ENCODE assay signal across 1 cellular context in genomic region chr17:78665952-78666920, GRCh38.
TF ChIP-seq lines count a peak whose summit lies in the region.

No MANE protein-coding gene starts in this region.

TF ChIP-seq in K562, 482 proteins besides CTCF, POLR2A, EP300 and RAD21 (continued from another document and continues in another):
- peak; percentile 82; the same call in 1 of the 2 replicates for TF ChIP-seq CUX1 (CRISPR knock-in tag; IDR thresholded peaks at IDR 0.05)
- peak; percentile 82 for TF ChIP-seq TFAP4 (CRISPR knock-in tag; IDR thresholded peaks at IDR 0.05; ENCODE audit: borderline replicate concordance)
- peak; percentile 60 for TF ChIP-seq GABPB1 (CRISPR knock-in tag; IDR thresholded peaks at IDR 0.05)
- peak; percentile 69; the same call in 1 of the 2 replicates for TF ChIP-seq MYC (IDR thresholded peaks at IDR 0.05; ENCODE audit: low read depth, low read length)
- no peak for TF ChIP-seq MYC (CRISPR knock-in tag; IDR thresholded peaks at IDR 0.05; ENCODE audit: borderline replicate concordance, low read depth)
- TF ChIP-seq ZNF431 (CRISPR knock-in tag; IDR thresholded peaks at IDR 0.05) = peak; percentile 25; the same call in 1 of the 2 replicates
- TF ChIP-seq ZNF134 (CRISPR knock-in tag; conservative IDR thresholded peaks at IDR 0.05) = peak; percentile 48; the same call in 1 of the 2 replicates
- TF ChIP-seq PYGO2 (tag; IDR thresholded peaks at IDR 0.05) = 0 out of 2 replicates have a peak, but pooled peaks have one; percentile 5
- TF ChIP-seq CEBPG (CRISPR knock-in tag; IDR thresholded peaks at IDR 0.05) = no peak
- TF ChIP-seq CEBPG (tag; conservative IDR thresholded peaks at IDR 0.05 in 1 of 2, IDR thresholded peaks at IDR 0.05 in 1 of 2) = peak in 1 of 2 experiments; percentile 46; a peak in 1 of 4 replicates
- TF ChIP-seq TCF3 (CRISPR knock-in tag; IDR thresholded peaks at IDR 0.05) = peak; percentile 99
- TF ChIP-seq ZNF589 (CRISPR knock-in tag; IDR thresholded peaks at IDR 0.05; ENCODE audit: low read depth) = peak; percentile 94
- TF ChIP-seq RAD51 (IDR thresholded peaks at IDR 0.05; ENCODE audit: borderline replicate concordance, low read depth) = peak; percentile 74
- TF ChIP-seq, protein P1, sequence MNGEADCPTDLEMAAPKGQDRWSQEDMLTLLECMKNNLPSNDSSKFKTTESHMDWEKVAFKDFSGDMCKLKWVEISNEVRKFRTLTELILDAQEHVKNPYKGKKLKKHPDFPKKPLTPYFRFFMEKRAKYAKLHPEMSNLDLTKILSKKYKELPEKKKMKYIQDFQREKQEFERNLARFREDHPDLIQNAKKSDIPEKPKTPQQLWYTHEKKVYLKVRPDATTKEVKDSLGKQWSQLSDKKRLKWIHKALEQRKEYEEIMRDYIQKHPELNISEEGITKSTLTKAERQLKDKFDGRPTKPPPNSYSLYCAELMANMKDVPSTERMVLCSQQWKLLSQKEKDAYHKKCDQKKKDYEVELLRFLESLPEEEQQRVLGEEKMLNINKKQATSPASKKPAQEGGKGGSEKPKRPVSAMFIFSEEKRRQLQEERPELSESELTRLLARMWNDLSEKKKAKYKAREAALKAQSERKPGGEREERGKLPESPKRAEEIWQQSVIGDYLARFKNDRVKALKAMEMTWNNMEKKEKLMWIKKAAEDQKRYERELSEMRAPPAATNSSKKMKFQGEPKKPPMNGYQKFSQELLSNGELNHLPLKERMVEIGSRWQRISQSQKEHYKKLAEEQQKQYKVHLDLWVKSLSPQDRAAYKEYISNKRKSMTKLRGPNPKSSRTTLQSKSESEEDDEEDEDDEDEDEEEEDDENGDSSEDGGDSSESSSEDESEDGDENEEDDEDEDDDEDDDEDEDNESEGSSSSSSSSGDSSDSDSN (IDR thresholded peaks at IDR 0.05; ENCODE audit: borderline replicate concordance in 1 of 2, low read depth in 2 of 2, low read length in 2 of 2) = no peak
- TF ChIP-seq, protein P2, sequence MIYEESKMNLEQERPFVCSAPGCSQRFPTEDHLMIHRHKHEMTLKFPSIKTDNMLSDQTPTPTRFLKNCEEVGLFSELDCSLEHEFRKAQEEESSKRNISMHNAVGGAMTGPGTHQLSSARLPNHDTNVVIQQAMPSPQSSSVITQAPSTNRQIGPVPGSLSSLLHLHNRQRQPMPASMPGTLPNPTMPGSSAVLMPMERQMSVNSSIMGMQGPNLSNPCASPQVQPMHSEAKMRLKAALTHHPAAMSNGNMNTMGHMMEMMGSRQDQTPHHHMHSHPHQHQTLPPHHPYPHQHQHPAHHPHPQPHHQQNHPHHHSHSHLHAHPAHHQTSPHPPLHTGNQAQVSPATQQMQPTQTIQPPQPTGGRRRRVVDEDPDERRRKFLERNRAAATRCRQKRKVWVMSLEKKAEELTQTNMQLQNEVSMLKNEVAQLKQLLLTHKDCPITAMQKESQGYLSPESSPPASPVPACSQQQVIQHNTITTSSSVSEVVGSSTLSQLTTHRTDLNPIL (CRISPR knock-in tag; IDR thresholded peaks at IDR 0.05) = no peak
- TF ChIP-seq LCOR (CRISPR knock-in tag; IDR thresholded peaks at IDR 0.05) = peak; percentile 83; the same call in 1 of the 2 replicates
- TF ChIP-seq MECOM (CRISPR knock-in tag; IDR thresholded peaks at IDR 0.05) = peak; percentile 16; the same call in 1 of the 2 replicates
- peak; percentile 100 for TF ChIP-seq LEF1 (IDR thresholded peaks at IDR 0.05)
- peak; percentile 62 to 72 for TF ChIP-seq NRF1 (conservative IDR thresholded peaks at IDR 0.05 in 1 of 2, IDR thresholded peaks at IDR 0.05 in 1 of 2)
- TF ChIP-seq FOXK1 (CRISPR knock-in tag; IDR thresholded peaks at IDR 0.05; ENCODE audit: borderline replicate concordance) = peak; percentile 90; the same call in 1 of the 2 replicates
- no peak for TF ChIP-seq ZNF184 (CRISPR knock-in tag; IDR thresholded peaks at IDR 0.05)
- 0 out of 2 replicates have a peak, but pooled peaks have one; percentile 66 for TF ChIP-seq MTA1 (IDR thresholded peaks at IDR 0.05; ENCODE audit: borderline replicate concordance)
- peak; percentile 26; the same call in 1 of the 2 replicates for TF ChIP-seq ZNF324 (CRISPR knock-in tag; IDR thresholded peaks at IDR 0.05)
- TF ChIP-seq, protein P3, sequence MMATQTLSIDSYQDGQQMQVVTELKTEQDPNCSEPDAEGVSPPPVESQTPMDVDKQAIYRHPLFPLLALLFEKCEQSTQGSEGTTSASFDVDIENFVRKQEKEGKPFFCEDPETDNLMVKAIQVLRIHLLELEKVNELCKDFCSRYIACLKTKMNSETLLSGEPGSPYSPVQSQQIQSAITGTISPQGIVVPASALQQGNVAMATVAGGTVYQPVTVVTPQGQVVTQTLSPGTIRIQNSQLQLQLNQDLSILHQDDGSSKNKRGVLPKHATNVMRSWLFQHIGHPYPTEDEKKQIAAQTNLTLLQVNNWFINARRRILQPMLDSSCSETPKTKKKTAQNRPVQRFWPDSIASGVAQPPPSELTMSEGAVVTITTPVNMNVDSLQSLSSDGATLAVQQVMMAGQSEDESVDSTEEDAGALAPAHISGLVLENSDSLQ (IDR thresholded peaks at IDR 0.05) = peak; percentile 88
- TF ChIP-seq RCOR1 (IDR thresholded peaks at IDR 0.05; ENCODE audit: borderline replicate concordance in 1 of 2, low read depth in 2 of 2, low read length in 2 of 2) = peak; percentile 96 to 100
- no peak for TF ChIP-seq HMG20B (CRISPR knock-in tag; IDR thresholded peaks at IDR 0.05)
- TF ChIP-seq NFRKB (IDR thresholded peaks at IDR 0.05; ENCODE audit: low read depth) = 0 out of 2 replicates have a peak, but pooled peaks have one; percentile 65
- no peak for TF ChIP-seq YBX1 (IDR thresholded peaks at IDR 0.05)
- TF ChIP-seq MLLT1 (IDR thresholded peaks at IDR 0.05) = peak in 1 of 2 experiments; percentile 93; a peak in 2 of 4 replicates
- TF ChIP-seq, protein P4, sequence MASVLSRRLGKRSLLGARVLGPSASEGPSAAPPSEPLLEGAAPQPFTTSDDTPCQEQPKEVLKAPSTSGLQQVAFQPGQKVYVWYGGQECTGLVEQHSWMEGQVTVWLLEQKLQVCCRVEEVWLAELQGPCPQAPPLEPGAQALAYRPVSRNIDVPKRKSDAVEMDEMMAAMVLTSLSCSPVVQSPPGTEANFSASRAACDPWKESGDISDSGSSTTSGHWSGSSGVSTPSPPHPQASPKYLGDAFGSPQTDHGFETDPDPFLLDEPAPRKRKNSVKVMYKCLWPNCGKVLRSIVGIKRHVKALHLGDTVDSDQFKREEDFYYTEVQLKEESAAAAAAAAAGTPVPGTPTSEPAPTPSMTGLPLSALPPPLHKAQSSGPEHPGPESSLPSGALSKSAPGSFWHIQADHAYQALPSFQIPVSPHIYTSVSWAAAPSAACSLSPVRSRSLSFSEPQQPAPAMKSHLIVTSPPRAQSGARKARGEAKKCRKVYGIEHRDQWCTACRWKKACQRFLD (CRISPR knock-in tag; IDR thresholded peaks at IDR 0.05) = peak; percentile 93
- peak; percentile 68; the same call in 1 of the 2 replicates for TF ChIP-seq ZNF311 (CRISPR knock-in tag; IDR thresholded peaks at IDR 0.05)
- TF ChIP-seq GABPA (tag; conservative IDR thresholded peaks at IDR 0.05; ENCODE audit: low read depth) = peak; percentile 79
- peak; percentile 80 for TF ChIP-seq MAX (CRISPR knock-in tag; IDR thresholded peaks at IDR 0.05)
- peak; percentile 51; the same call in 1 of the 2 replicates for TF ChIP-seq CREB1 (IDR thresholded peaks at IDR 0.05)
- TF ChIP-seq CREB1 (CRISPR knock-in tag; IDR thresholded peaks at IDR 0.05) = no peak; the same call in 1 of the 2 replicates
- no peak for TF ChIP-seq E2F4 (CRISPR knock-in tag; IDR thresholded peaks at IDR 0.05; ENCODE audit: low read depth)
- no peak for TF ChIP-seq SREBF1 (IDR thresholded peaks at IDR 0.05; ENCODE audit: borderline replicate concordance, low read depth, low read length)
- peak; percentile 93 for TF ChIP-seq CXXC5 (CRISPR knock-in tag; IDR thresholded peaks at IDR 0.05)
- no peak for TF ChIP-seq GABPB2 (CRISPR knock-in tag; conservative IDR thresholded peaks at IDR 0.05)
- TF ChIP-seq, protein P5, sequence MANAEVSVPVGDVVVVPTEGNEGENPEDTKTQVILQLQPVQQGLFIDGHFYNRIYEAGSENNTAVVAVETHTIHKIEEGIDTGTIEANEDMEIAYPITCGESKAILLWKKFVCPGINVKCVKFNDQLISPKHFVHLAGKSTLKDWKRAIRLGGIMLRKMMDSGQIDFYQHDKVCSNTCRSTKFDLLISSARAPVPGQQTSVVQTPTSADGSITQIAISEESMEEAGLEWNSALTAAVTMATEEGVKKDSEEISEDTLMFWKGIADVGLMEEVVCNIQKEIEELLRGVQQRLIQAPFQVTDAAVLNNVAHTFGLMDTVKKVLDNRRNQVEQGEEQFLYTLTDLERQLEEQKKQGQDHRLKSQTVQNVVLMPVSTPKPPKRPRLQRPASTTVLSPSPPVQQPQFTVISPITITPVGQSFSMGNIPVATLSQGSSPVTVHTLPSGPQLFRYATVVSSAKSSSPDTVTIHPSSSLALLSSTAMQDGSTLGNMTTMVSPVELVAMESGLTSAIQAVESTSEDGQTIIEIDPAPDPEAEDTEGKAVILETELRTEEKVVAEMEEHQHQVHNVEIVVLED (CRISPR knock-in tag; IDR thresholded peaks at IDR 0.05) = 0 out of 2 replicates have a peak, but pooled peaks have one; percentile 11
- TF ChIP-seq ZNF584 (CRISPR knock-in tag; IDR thresholded peaks at IDR 0.05; ENCODE audit: low read depth) = peak; percentile 91
- peak; percentile 95 for TF ChIP-seq MTA2 (IDR thresholded peaks at IDR 0.05; ENCODE audit: low read depth)
- no peak; the same call in 1 of the 2 replicates for TF ChIP-seq NR2C1 (IDR thresholded peaks at IDR 0.05)
- peak; percentile 61 for TF ChIP-seq NR2C1 (tag; IDR thresholded peaks at IDR 0.05)
- TF ChIP-seq ZBED1 (IDR thresholded peaks at IDR 0.05) = peak; percentile 64; the same call in 1 of the 2 replicates
- TF ChIP-seq NONO (IDR thresholded peaks at IDR 0.05; ENCODE audit: low read depth in 2 of 2, low read length in 1 of 2) = peak in 1 of 2 experiments; percentile 69; a peak in 2 of 4 replicates
- TF ChIP-seq CCNT2 (IDR thresholded peaks at IDR 0.05; ENCODE audit: borderline replicate concordance, extremely low read depth, insufficient read length, low read depth, low read length) = peak; percentile 99
- no peak for TF ChIP-seq MLX (CRISPR knock-in tag; conservative IDR thresholded peaks at IDR 0.05)
